ENCODE assay signal across 8 cellular contexts in genomic region chrX:46574941-46575381, GRCh38. TPM values are rescaled to one million over a fixed set of nuclear protein-coding genes. Genes with fewer than 3 reads are reported as not detected.
DNase-seq lines count a peak whose midpoint lies in the region; ATAC-seq, FAIRE-seq and TF ChIP-seq lines count a peak whose summit lies in the region.

No MANE protein-coding gene starts in this region.

- TF ChIP-seq CTCF in AG04450 (IDR thresholded peaks at IDR 0.05; ENCODE audit: low read depth, low read length): no peak

- no peak overlapping the region for H3K4me3 Mint-ChIP-seq in activated naive CD8-positive, alpha-beta T cell treated with anti-CD3 and anti-CD28 coated beads for 36 hours

- H3K27ac Mint-ChIP-seq in activated naive CD8-positive, alpha-beta T cell treated with anti-CD3 and anti-CD28 coated beads for 36 hours: no peak overlapping the region

- H3K9me3 Mint-ChIP-seq in activated naive CD8-positive, alpha-beta T cell treated with anti-CD3 and anti-CD28 coated beads for 36 hours: no peaks in the 10 kb centered on the region

- no peak for DNase-seq in AG04450 (ENCODE audit: low read depth, low spot score)
- peak; percentile 85 for DNase-seq in NCI-H69 (lab: John Stamatoyannopoulos, UW)
- peak; percentile 44 for DNase-seq in activated naive CD8-positive, alpha-beta T cell treated with anti-CD3 and anti-CD28 coated beads for 36 hours
- peak; percentile 27 to 45 for DNase-seq in stimulated activated CD4-positive, alpha-beta T cell treated with anti-CD3 and anti-CD28 coated beads, Interleukin-4, amount 100 ng/mL, for 4 hours
- DNase-seq in iPS-NIHi11 (ENCODE audit: low spot score): no peak
- no peak for DNase-seq in frontal cortex (ENCODE audit: low spot score in 2 of 2)

- H3K27ac ChIP-seq in AG04450 (ENCODE audit: low read depth, low read length): no peak overlapping the region

- no peaks in the 10 kb centered on the region for H3K9me3 ChIP-seq in AG04450 (ENCODE audit: control insufficient read depth, insufficient read depth, low read length)
- H3K9me3 ChIP-seq in iPS-18c (ENCODE audit: control insufficient read depth, insufficient read depth, low read length): peaks cover 8% of the 10 kb centered on the region

- peaks cover 2% of the 10 kb centered on the region for H3K36me3 Mint-ChIP-seq in activated naive CD8-positive, alpha-beta T cell treated with anti-CD3 and anti-CD28 coated beads for 36 hours

- peak; percentile 23 for ATAC-seq in GM19452 (IDR thresholded peaks at IDR 0.05; ENCODE audit: unreplicated experiment)

- H3K27me3 ChIP-seq in AG04450 (ENCODE audit: control insufficient read depth, insufficient read depth, low read length): no peaks in the 10 kb centered on the region

- POLR2A ChIA-PET in AG04450 (lab: Yijun Ruan, JAX): no interaction called here

- H3K4me3 ChIP-seq in AG04450 (ENCODE audit: low read depth, low read length) (peak overlapping the region; percentile 62), iPS-18c (ENCODE audit: insufficient read depth, low read depth, low read length) (peak overlapping the region; percentile 35)

- peaks cover 27% of the 10 kb centered on the region for H3K4me1 Mint-ChIP-seq in activated naive CD8-positive, alpha-beta T cell treated with anti-CD3 and anti-CD28 coated beads for 36 hours

- no peak for FAIRE-seq in frontal cortex (lab: Jason Lieb, UNC)

- peaks cover 20% of the 10 kb centered on the region for H3K27me3 Mint-ChIP-seq in activated naive CD8-positive, alpha-beta T cell treated with anti-CD3 and anti-CD28 coated beads for 36 hours

- CTCF ChIA-PET in AG04450 (lab: Charles Lee): no interaction called here

RNA-seq across cellular contexts. Expression of gene CHST7, which starts 1.4 kb away (rescaled TPM):
- polyA plus RNA-seq in AG04450 (2011; rRNA removed): 2.1 and 2.3 TPM in 2 replicates
- polyA minus RNA-seq in AG04450 (2011; rRNA and poly(A)+ RNA removed): 0.97 and 1.3 TPM in 2 replicates
- total RNA-seq in activated naive CD8-positive, alpha-beta T cell treated with anti-CD3 and anti-CD28 coated beads for 36 hours: 1 to 10 TPM; 1.5 to 1.7 TPM
- 6.5 TPM for total RNA-seq in frontal cortex

RNA-seq across cellular contexts. Expression of gene ZNF674, which starts 29.7 kb away (rescaled TPM):
- polyA plus RNA-seq in AG04450 (2011; rRNA removed): 4.0 and 4.1 TPM in 2 replicates
- polyA minus RNA-seq in AG04450 (2011; rRNA and poly(A)+ RNA removed): 12.9 and 14.0 TPM in 2 replicates
- 1 to 10 TPM; 1.3 to 1.7 TPM for total RNA-seq in activated naive CD8-positive, alpha-beta T cell treated with anti-CD3 and anti-CD28 coated beads for 36 hours
- total RNA-seq in frontal cortex: 14.3 TPM

Comparison
In these comparisons a context has a peak if more than half of its experiments do, and no peak if none do; other contexts are left out.
1. DNase-seq: peak in NCI-H69 (single experiment), activated naive CD8-positive, alpha-beta T cell treated with anti-CD3 and anti-CD28 coated beads for 36 hours (single experiment) and stimulated activated CD4-positive, alpha-beta T cell treated with anti-CD3 and anti-CD28 coated beads, Interleukin-4, amount 100 ng/mL, for 4 hours (2 of 2); none in AG04450 (single experiment), iPS-NIHi11 (single experiment) and frontal cortex (0 of 2).